21 cellular contexts compared by ENCODE assay signal in genomic region chr7:156929789-156930539, GRCh38. TPM values are rescaled to one million over a fixed set of nuclear protein-coding genes. Genes with fewer than 3 reads are reported as not detected.
A peak's percentile ranks its signal among the peaks of the same experiment; 100 is the strongest.
DNase-seq lines count a peak whose midpoint lies in the region; ATAC-seq and TF ChIP-seq lines count a peak whose summit lies in the region.
"Had no signal": no experiment of that assay in that cellular context is flagged by ENCODE, and none has a peak within 500 bp of the region (broad histone marks: within the 10 kb centered on the region; RNA-seq: fewer than 3 reads in every experiment).

No MANE protein-coding gene starts in this region.

- H3K4me3 ChIP-seq in Loucy (ENCODE audit: low read length, poor library complexity, severe bottlenecking): no peak overlapping the region
- no peak overlapping the region for H3K4me3 ChIP-seq in naive thymus-derived CD4-positive, alpha-beta T cell (ENCODE audit: low read length)
- H3K4me3 ChIP-seq: body of pancreas, testis had no signal

- H4K20me1 ChIP-seq in Loucy (ENCODE audit: insufficient read depth, low read length, poor library complexity, severe bottlenecking): no peaks in the 10 kb centered on the region

- CTCF ChIA-PET in naive thymus-derived CD4-positive, alpha-beta T cell (lab: Charles Lee): interaction anchor here (0.7 kb wide), 1 partner anchor 114 kb away, joined by 3 read pairs; no protein-coding TSS in a partner anchor

- H2AFZ ChIP-seq in Loucy (ENCODE audit: low read length): no peak overlapping the region

- POLR2A ChIA-PET in naive thymus-derived CD4-positive, alpha-beta T cell (lab: Charles Lee): no interaction called here

- peaks cover 34% of the 10 kb centered on the region for H3K27me3 Mint-ChIP-seq in activated naive CD8-positive, alpha-beta T cell treated with anti-CD3 and anti-CD28 coated beads for 36 hours
- peaks cover 0 to 53% (median 0%) of the 10 kb centered on the region in 5 donors for H3K27me3 Mint-ChIP-seq in naive thymus-derived CD4-positive, alpha-beta T cell

- no peaks in the 10 kb centered on the region for H3K27me3 ChIP-seq in Loucy (ENCODE audit: insufficient read depth, low read length, poor library complexity, severe bottlenecking)
- H3K27me3 ChIP-seq in naive thymus-derived CD4-positive, alpha-beta T cell (ENCODE audit: control insufficient read depth in 2 of 2, insufficient read depth in 2 of 2, low read length in 2 of 2): no peaks in the 10 kb centered on the region
- H3K27me3 ChIP-seq: body of pancreas, testis had no signal

- peak overlapping the region; percentile 11 for H3K27ac Mint-ChIP-seq in activated naive CD8-positive, alpha-beta T cell treated with anti-CD3 and anti-CD28 coated beads for 36 hours
- peak overlapping the region in 2 of 9 donors; percentile 35 to 56 for H3K27ac Mint-ChIP-seq in naive thymus-derived CD4-positive, alpha-beta T cell
- H3K27ac Mint-ChIP-seq: activated B cell treated with CpG ODN at 0.5 μM for 24 hours, HFFc6 had no signal

- H3K4me3 Mint-ChIP-seq in activated naive CD8-positive, alpha-beta T cell treated with anti-CD3 and anti-CD28 coated beads for 36 hours: peak overlapping the region; percentile 27
- H3K4me3 Mint-ChIP-seq in naive thymus-derived CD4-positive, alpha-beta T cell: peak overlapping the region in 3 of 10 donors; percentile 18 to 64 (median 43)
- H3K4me3 Mint-ChIP-seq: activated B cell treated with CpG ODN at 0.5 μM for 24 hours, HFFc6 had no signal

- no peaks in the 10 kb centered on the region for H3K9me3 Mint-ChIP-seq in activated naive CD8-positive, alpha-beta T cell treated with anti-CD3 and anti-CD28 coated beads for 36 hours
- H3K9me3 Mint-ChIP-seq in naive thymus-derived CD4-positive, alpha-beta T cell: no peaks in the 10 kb centered on the region
- H3K9me3 Mint-ChIP-seq: activated B cell treated with CpG ODN at 0.5 μM for 24 hours, HFFc6 had no signal

- intact Hi-C loops in naive thymus-derived CD4-positive, alpha-beta T cell (cut with micrococcal nuclease): no loop called here

- peak; percentile 68 for DNase-seq in activated effector memory CD4-positive, alpha-beta T cell treated with anti-CD3 and anti-CD28 coated beads, Interleukin-2, amount 50 U/mL, for 16 hours
- DNase-seq in activated effector memory CD4-positive, alpha-beta T cell treated with Interleukin-2 at 50 U/mL for 16 hours: no peak
- DNase-seq in activated naive CD8-positive, alpha-beta T cell treated with anti-CD3 and anti-CD28 coated beads for 36 hours: peak; percentile 30
- DNase-seq in naive thymus-derived CD4-positive, alpha-beta T cell: peak in 1 of 9 donors; percentile 46
- no peak for DNase-seq in stimulated activated naive CD4-positive, alpha-beta T cell treated with Interleukin-2 at 50 U/mL for 16 hours (lab: John Stamatoyannopoulos, UW)
- DNase-seq in activated CD4-positive, CD25-positive, alpha-beta regulatory T cell (lab: John Stamatoyannopoulos, UW): no peak
- DNase-seq: activated B cell treated with CpG ODN at 0.5 μM for 24 hours, activated gamma-delta T cell treated with Interleukin-2 at 50 U/mL for 16 hours, body of pancreas, Calu3, cortex of kidney, foreskin melanocyte, HFFc6, NCI-H1092 treated with DMSO at 0.1 percent for 48 hours, NCI-H2081 treated with DMSO at 0.1 percent for 48 hours, NCI-H524, testis had no signal

- H3K9me2 ChIP-seq in Loucy (replicated peaks; ENCODE audit: low read depth, low read length): no peaks in the 10 kb centered on the region

- no peaks in the 10 kb centered on the region for H3K79me2 ChIP-seq in Loucy (ENCODE audit: insufficient read depth, low read length)

- H3K9me3 ChIP-seq in Loucy (ENCODE audit: insufficient read depth, low read depth, low read length): no peaks in the 10 kb centered on the region
- no peaks in the 10 kb centered on the region for H3K9me3 ChIP-seq in naive thymus-derived CD4-positive, alpha-beta T cell (ENCODE audit: control insufficient read depth in 2 of 3, low read length in 3 of 3)
- H3K9me3 ChIP-seq: body of pancreas, testis had no signal

- ATAC-seq in naive thymus-derived CD4-positive, alpha-beta T cell: peak; percentile 83
- no peak for ATAC-seq in HG02870 (IDR thresholded peaks at IDR 0.05; ENCODE audit: unreplicated experiment)
- ATAC-seq: body of pancreas, Right ventricle myocardium inferior had no signal

- H3F3A ChIP-seq in Loucy (ENCODE audit: low read depth): no peaks in the 10 kb centered on the region; the same call in 1 of the 2 replicates

- H3K36me3 Mint-ChIP-seq in activated naive CD8-positive, alpha-beta T cell treated with anti-CD3 and anti-CD28 coated beads for 36 hours: no peaks in the 10 kb centered on the region
- no peaks in the 10 kb centered on the region for H3K36me3 Mint-ChIP-seq in naive thymus-derived CD4-positive, alpha-beta T cell

- H3K27ac ChIP-seq in naive thymus-derived CD4-positive, alpha-beta T cell (ENCODE audit: low read depth, low read length): no peak overlapping the region
- H3K27ac ChIP-seq: body of pancreas, KMS-11, testis had no signal

- no peaks in the 10 kb centered on the region for H3K36me3 ChIP-seq in Loucy (ENCODE audit: insufficient read depth, low read length)
- no peaks in the 10 kb centered on the region for H3K36me3 ChIP-seq in naive thymus-derived CD4-positive, alpha-beta T cell (ENCODE audit: control insufficient read depth in 2 of 3, insufficient read depth in 3 of 3, low read length in 3 of 3)

- peaks cover 16% of the 10 kb centered on the region for H3K4me1 Mint-ChIP-seq in activated naive CD8-positive, alpha-beta T cell treated with anti-CD3 and anti-CD28 coated beads for 36 hours
- peaks cover 0 to 41% (median 6%) of the 10 kb centered on the region in 7 donors for H3K4me1 Mint-ChIP-seq in naive thymus-derived CD4-positive, alpha-beta T cell
- H3K4me1 Mint-ChIP-seq: activated B cell treated with CpG ODN at 0.5 μM for 24 hours had no signal

- peak overlapping the region; percentile 22 for H3K4me2 ChIP-seq in Loucy (ENCODE audit: low read depth, low read length, poor library complexity, severe bottlenecking)
- H3K4me2 ChIP-seq: KMS-11 had no signal

- peaks cover 32% of the 10 kb centered on the region for H3K4me1 ChIP-seq in Loucy (ENCODE audit: insufficient read depth, low read length, poor library complexity, severe bottlenecking)
- H3K4me1 ChIP-seq in naive thymus-derived CD4-positive, alpha-beta T cell (ENCODE audit: control insufficient read depth in 2 of 2, insufficient read depth in 2 of 2, low read length in 2 of 2): no peaks in the 10 kb centered on the region
- H3K4me1 ChIP-seq: testis had no signal

- TF ChIP-seq CTCF in Loucy (conservative IDR thresholded peaks at IDR 0.05; ENCODE audit: low read length): no peak

- H3K9ac ChIP-seq in Loucy (ENCODE audit: low read depth, low read length, poor library complexity, severe bottlenecking): no peak overlapping the region
- H3K9ac ChIP-seq: KMS-11 had no signal

RNA-seq across cellular contexts. Expression of gene NOM1, which starts 19.5 kb away (rescaled TPM):
- 10 to 100 TPM; 31.5 to 35.4 TPM for total RNA-seq in activated naive CD8-positive, alpha-beta T cell treated with anti-CD3 and anti-CD28 coated beads for 36 hours
- total RNA-seq in naive thymus-derived CD4-positive, alpha-beta T cell: 10 to 100 TPM; 28.1 to 40.7 (median 32.9) TPM
- polyA plus RNA-seq in naive thymus-derived CD4-positive, alpha-beta T cell: 1 to 10 TPM; 4.2 to 7.9 TPM

RNA-seq across cellular contexts. Expression of gene LMBR1, which starts 37.0 kb away (rescaled TPM):
- 10 to 100 TPM; 47.5 to 50.4 TPM for total RNA-seq in activated naive CD8-positive, alpha-beta T cell treated with anti-CD3 and anti-CD28 coated beads for 36 hours
- total RNA-seq in naive thymus-derived CD4-positive, alpha-beta T cell: 100 to 1,000 TPM in 1 of 5 experiments, 10 to 100 TPM in 4; 56.0 to 101 (median 69.0) TPM
- polyA plus RNA-seq in naive thymus-derived CD4-positive, alpha-beta T cell: 10 to 100 TPM; 34.5 to 49.2 TPM

Comparison
In these comparisons a context has a peak if more than half of its experiments do, and no peak if none do; other contexts are left out.
1. DNase-seq: peak in activated effector memory CD4-positive, alpha-beta T cell treated with anti-CD3 and anti-CD28 coated beads, Interleukin-2, amount 50 U/mL, for 16 hours (single experiment) and activated naive CD8-positive, alpha-beta T cell treated with anti-CD3 and anti-CD28 coated beads for 36 hours (single experiment); none in activated effector memory CD4-positive, alpha-beta T cell treated with Interleukin-2 at 50 U/mL for 16 hours (single experiment), stimulated activated naive CD4-positive, alpha-beta T cell treated with Interleukin-2 at 50 U/mL for 16 hours (single experiment) and activated CD4-positive, CD25-positive, alpha-beta regulatory T cell (0 of 4).